38 cellular contexts compared by ENCODE assay signal in the genomic region with DNA sequence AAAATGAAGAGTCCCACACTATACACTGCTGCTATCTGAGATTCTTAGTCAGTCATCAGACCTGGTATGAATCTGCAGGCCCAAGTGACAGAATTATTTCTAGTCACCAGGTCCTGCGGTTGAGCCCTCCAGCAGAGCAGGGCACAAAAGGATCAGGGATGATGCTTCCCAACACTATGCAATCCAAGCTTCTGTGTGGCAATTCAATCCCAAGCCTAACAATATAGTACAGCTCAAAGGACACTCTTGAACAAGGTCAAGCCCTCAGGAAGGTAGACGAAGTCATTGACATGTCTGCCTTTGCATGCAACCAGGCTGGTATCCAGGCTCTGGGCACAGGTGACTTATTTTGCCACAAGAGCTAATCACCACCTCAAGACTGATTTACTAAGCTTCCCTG.
"Had no signal": no experiment of that assay in that cellular context is flagged by ENCODE, and none has a peak within 500 bp of the region (broad histone marks: within the 10 kb centered on the region; RNA-seq: fewer than 3 reads in every experiment).

No MANE protein-coding gene starts in this region.

- H3K27me3 ChIP-seq: ascending aorta, cardiac muscle cell had no signal

- H3K36me3 ChIP-seq: cardiac muscle cell had no signal

- H3K4me3 Mint-ChIP-seq: activated CD4-positive, alpha-beta memory T cell treated with anti-CD3 and anti-CD28 coated beads, Interleukin-2, amount 10 ng/mL, durations not matched to agents 7 days and 5 days; activated CD4-positive, alpha-beta T cell treated with anti-CD3 and anti-CD28 coated beads for 36 hours; activated CD4-positive, alpha-beta T cell treated with anti-CD3 and anti-CD28 coated beads, Interleukin-2, amount 10 ng/mL, durations not matched to agents 7 days and 5 days; activated CD8-positive, alpha-beta memory T cell treated with anti-CD3 and anti-CD28 coated beads, Interleukin-2, amount 10 ng/mL, durations not matched to agents 7 days and 5 days; activated CD8-positive, alpha-beta T cell treated with anti-CD3 and anti-CD28 coated beads, Interleukin-2, amount 10 ng/mL, durations not matched to agents 7 days and 5 days; activated naive CD8-positive, alpha-beta T cell; activated naive CD8-positive, alpha-beta T cell treated with anti-CD3 and anti-CD28 coated beads, Interleukin-2, amount 10 ng/mL, durations not matched to agents 7 days and 5 days; activated naive CD8-positive, alpha-beta T cell treated with anti-CD3 and anti-CD28 coated beads, Interleukin-2, amount 50 U/mL, for 24 hours; activated T-cell treated with anti-CD3 and anti-CD28 coated beads, Interleukin-2, amount 50 U/mL, for 24 hours; brain; central memory CD8-positive, alpha-beta T cell; T-helper 1 cell treated with Interleukin-12 subunit alpha and Interleukin-12 subunit beta and Interleukin-4 antibody, amounts not matched to agents 30 μg/mL and 1 μg/mL, for 36 hours; T-helper 2 cell treated with Interferon-gamma antibody and Interleukin-4, amounts not matched to agents 5 μg/mL and 100 μg/mL, for 36 hours had no signal

- H3K27ac Mint-ChIP-seq: activated CD4-positive, alpha-beta memory T cell treated with anti-CD3 and anti-CD28 coated beads, Interleukin-2, amount 10 ng/mL, durations not matched to agents 7 days and 5 days; activated CD4-positive, alpha-beta T cell treated with anti-CD3 and anti-CD28 coated beads for 36 hours; activated CD4-positive, alpha-beta T cell treated with anti-CD3 and anti-CD28 coated beads, Interleukin-2, amount 10 ng/mL, durations not matched to agents 7 days and 5 days; activated CD8-positive, alpha-beta memory T cell treated with anti-CD3 and anti-CD28 coated beads, Interleukin-2, amount 10 ng/mL, durations not matched to agents 7 days and 5 days; activated CD8-positive, alpha-beta T cell treated with anti-CD3 and anti-CD28 coated beads, Interleukin-2, amount 10 ng/mL, durations not matched to agents 7 days and 5 days; activated naive CD8-positive, alpha-beta T cell; activated naive CD8-positive, alpha-beta T cell treated with anti-CD3 and anti-CD28 coated beads, Interleukin-2, amount 10 ng/mL, durations not matched to agents 7 days and 5 days; activated naive CD8-positive, alpha-beta T cell treated with anti-CD3 and anti-CD28 coated beads, Interleukin-2, amount 50 U/mL, for 24 hours; activated T-cell treated with anti-CD3 and anti-CD28 coated beads, Interleukin-2, amount 50 U/mL, for 24 hours; activated T-helper 2 cell treated with anti-CD3 and anti-CD28 coated beads, Interferon-gamma antibody, Interleukin-2, Interleukin-4, amounts not matched to agents 10 μg/mL and 5 μg/mL and 100 μg/mL, durations not matched to agents 14 hours and 24 hours and 36 hours; brain; T-helper 1 cell treated with Interleukin-12 subunit alpha and Interleukin-12 subunit beta and Interleukin-4 antibody, amounts not matched to agents 30 μg/mL and 1 μg/mL, for 36 hours; T-helper 2 cell treated with Interferon-gamma antibody and Interleukin-4, amounts not matched to agents 5 μg/mL and 100 μg/mL, for 36 hours had no signal

- H3K4me3 ChIP-seq: ascending aorta, cardiac muscle cell had no signal

- H3K9me3 ChIP-seq: ascending aorta had no signal

- DNase-seq: activated CD4-positive, alpha-beta memory T cell treated with anti-CD3 and anti-CD28 coated beads, Interleukin-2, amount 10 ng/mL, durations not matched to agents 7 days and 5 days; activated CD4-positive, alpha-beta T cell treated with anti-CD3 and anti-CD28 coated beads for 1 hour; activated CD4-positive, alpha-beta T cell treated with anti-CD3 and anti-CD28 coated beads for 36 hours; activated CD4-positive, alpha-beta T cell treated with anti-CD3 and anti-CD28 coated beads for 48 hours; activated CD4-positive, alpha-beta T cell treated with anti-CD3 and anti-CD28 coated beads, Interleukin-2, amount 10 ng/mL, durations not matched to agents 7 days and 5 days; activated CD4-positive, alpha-beta T cell treated with anti-CD3 and anti-CD28 coated beads, Interleukin-2, amount 50 U/mL, for 48 hours; activated CD4-positive, CD25-positive, alpha-beta regulatory T cell; activated CD8-positive, alpha-beta memory T cell treated with anti-CD3 and anti-CD28 coated beads for 24 hours; activated CD8-positive, alpha-beta memory T cell treated with anti-CD3 and anti-CD28 coated beads, Interleukin-2, amount 10 ng/mL, durations not matched to agents 7 days and 5 days; activated CD8-positive, alpha-beta memory T cell treated with anti-CD3 and anti-CD28 coated beads, Interleukin-2, amount 50 U/mL, for 48 hours; activated CD8-positive, alpha-beta T cell treated with anti-CD3 and anti-CD28 coated beads, Interleukin-2, amount 10 ng/mL, durations not matched to agents 7 days and 5 days; activated effector memory CD4-positive, alpha-beta T cell treated with Interleukin-2 at 50 U/mL for 16 hours; activated gamma-delta T cell; activated naive CD4-positive, alpha-beta T cell treated with anti-CD3 and anti-CD28 coated beads, Interleukin-2, amount 50 U/mL, for 16 hours; activated naive CD4-positive, alpha-beta T cell treated with Interleukin-2 at 50 U/mL for 16 hours; activated naive CD8-positive, alpha-beta T cell treated with anti-CD3 and anti-CD28 coated beads, Interleukin-2, amount 10 ng/mL, durations not matched to agents 7 days and 5 days; activated naive CD8-positive, alpha-beta T cell treated with anti-CD3 and anti-CD28 coated beads, Interleukin-2, amount 50 U/mL, for 24 hours; activated T-cell treated with anti-CD3 and anti-CD28 coated beads, Interleukin-2, amount 50 U/mL, for 24 hours; activated T-cell treated with anti-CD3 and anti-CD28 coated beads, Interleukin-2, amount 50 U/mL, for 48 hours; amygdala; anterior cingulate cortex; caudate nucleus; cerebellar nuclear complex; T-helper 1 cell; T-helper 2 cell; T-helper 9 cell had no signal

- FAIRE-seq: bronchial epithelial cell, TTC549 had no signal

- H3K27ac ChIP-seq: cardiac muscle cell, VCaP had no signal

- ATAC-seq: activated CD4-positive, alpha-beta T cell treated with anti-CD3 and anti-CD28 coated beads for 36 hours; activated CD4-positive, CD25-positive, alpha-beta regulatory T cell treated with anti-CD3 and anti-CD28 coated beads, Interleukin-2, amount 50 U/mL, for 24 hours; activated CD8-positive, alpha-beta memory T cell treated with anti-CD3 and anti-CD28 coated beads, Interleukin-2, amount 10 ng/mL, durations not matched to agents 7 days and 5 days; activated CD8-positive, alpha-beta T cell treated with anti-CD3 and anti-CD28 coated beads, Interleukin-2, amount 10 ng/mL, durations not matched to agents 7 days and 5 days; activated naive CD8-positive, alpha-beta T cell treated with anti-CD3 and anti-CD28 coated beads, Interleukin-2, amount 50 U/mL, for 24 hours had no signal

- H3K27me3 Mint-ChIP-seq: activated CD4-positive, alpha-beta memory T cell treated with anti-CD3 and anti-CD28 coated beads, Interleukin-2, amount 10 ng/mL, durations not matched to agents 7 days and 5 days; activated CD4-positive, alpha-beta T cell treated with anti-CD3 and anti-CD28 coated beads for 36 hours; activated CD4-positive, alpha-beta T cell treated with anti-CD3 and anti-CD28 coated beads, Interleukin-2, amount 10 ng/mL, durations not matched to agents 7 days and 5 days; activated CD8-positive, alpha-beta memory T cell treated with anti-CD3 and anti-CD28 coated beads, Interleukin-2, amount 10 ng/mL, durations not matched to agents 7 days and 5 days; activated naive CD8-positive, alpha-beta T cell; activated naive CD8-positive, alpha-beta T cell treated with anti-CD3 and anti-CD28 coated beads, Interleukin-2, amount 10 ng/mL, durations not matched to agents 7 days and 5 days; activated naive CD8-positive, alpha-beta T cell treated with anti-CD3 and anti-CD28 coated beads, Interleukin-2, amount 50 U/mL, for 24 hours; activated T-cell treated with anti-CD3 and anti-CD28 coated beads, Interleukin-2, amount 50 U/mL, for 24 hours; central memory CD8-positive, alpha-beta T cell had no signal

- H3K9me3 Mint-ChIP-seq: activated CD4-positive, alpha-beta memory T cell treated with anti-CD3 and anti-CD28 coated beads, Interleukin-2, amount 10 ng/mL, durations not matched to agents 7 days and 5 days; activated CD4-positive, alpha-beta T cell treated with anti-CD3 and anti-CD28 coated beads, Interleukin-2, amount 10 ng/mL, durations not matched to agents 7 days and 5 days; activated naive CD8-positive, alpha-beta T cell treated with anti-CD3 and anti-CD28 coated beads, Interleukin-2, amount 10 ng/mL, durations not matched to agents 7 days and 5 days; activated naive CD8-positive, alpha-beta T cell treated with anti-CD3 and anti-CD28 coated beads, Interleukin-2, amount 50 U/mL, for 24 hours; activated T-cell treated with anti-CD3 and anti-CD28 coated beads, Interleukin-2, amount 50 U/mL, for 24 hours; activated T-helper 2 cell treated with anti-CD3 and anti-CD28 coated beads, Interferon-gamma antibody, Interleukin-2, Interleukin-4, amounts not matched to agents 10 μg/mL and 5 μg/mL and 100 μg/mL, durations not matched to agents 14 hours and 24 hours and 36 hours; brain; central memory CD8-positive, alpha-beta T cell; T-helper 1 cell treated with Interleukin-12 subunit alpha and Interleukin-12 subunit beta and Interleukin-4 antibody, amounts not matched to agents 30 μg/mL and 1 μg/mL, for 36 hours; T-helper 2 cell treated with Interferon-gamma antibody and Interleukin-4, amounts not matched to agents 5 μg/mL and 100 μg/mL, for 36 hours had no signal
